ENCODE assay signal across 8 cellular contexts in genomic region chr4:110193822-110194761, GRCh38. TPM values are rescaled to one million over a fixed set of nuclear protein-coding genes. Genes with fewer than 3 reads are reported as not detected.
DNase-seq lines count a peak whose midpoint lies in the region; ATAC-seq and TF ChIP-seq lines count a peak whose summit lies in the region.

No MANE protein-coding gene starts in this region.

- H3K27ac Mint-ChIP-seq in activated CD8-positive, alpha-beta T cell treated with anti-CD3 and anti-CD28 coated beads for 36 hours, result peak overlapping the region; percentile 87

- H3K4me1 ChIP-seq in effector memory CD4-positive, alpha-beta T cell (ENCODE audit: control insufficient read depth, insufficient read depth, low read length, poor library complexity, severe bottlenecking), result peaks cover 9% of the 10 kb centered on the region
- H3K4me1 ChIP-seq in mesodermal cell (ENCODE audit: control insufficient read depth, insufficient read depth, low read length, poor library complexity, severe bottlenecking), result peaks cover 33% of the 10 kb centered on the region

- WGBS in mesodermal cell (ENCODE audit: insufficient coverage in 2 of 2), 2 experiments, result 32 to 53% methylated on average over 3 to 6 of the region's 8 CpGs

- no peaks in the 10 kb centered on the region for H3K36me3 ChIP-seq in effector memory CD4-positive, alpha-beta T cell (ENCODE audit: control insufficient read depth, insufficient read depth, low read length)
- peaks cover 39% of the 10 kb centered on the region for H3K36me3 ChIP-seq in mesodermal cell (ENCODE audit: control insufficient read depth, insufficient read depth, low read length)

- no peaks in the 10 kb centered on the region for H3K27me3 ChIP-seq in effector memory CD4-positive, alpha-beta T cell (replicated peaks; ENCODE audit: control insufficient read depth, insufficient read depth, low read length, poor library complexity, severe bottlenecking)

- H3K9me3 ChIP-seq in effector memory CD4-positive, alpha-beta T cell (ENCODE audit: control insufficient read depth, low read length), result no peaks in the 10 kb centered on the region
- no peaks in the 10 kb centered on the region for H3K9me3 ChIP-seq in mesodermal cell (ENCODE audit: control insufficient read depth, low read length)

- H3K36me3 Mint-ChIP-seq in activated CD8-positive, alpha-beta T cell treated with anti-CD3 and anti-CD28 coated beads for 36 hours (ENCODE audit: low read depth), result peaks cover 12% of the 10 kb centered on the region

- no peaks in the 10 kb centered on the region for H3K9me3 Mint-ChIP-seq in activated CD8-positive, alpha-beta T cell treated with anti-CD3 and anti-CD28 coated beads for 36 hours

- peak overlapping the region; percentile 66 for H3K4me3 Mint-ChIP-seq in activated CD8-positive, alpha-beta T cell treated with anti-CD3 and anti-CD28 coated beads for 36 hours

- H3K4me3 ChIP-seq in effector memory CD4-positive, alpha-beta T cell (ENCODE audit: insufficient read depth, low read depth, low read length, poor library complexity, severe bottlenecking), result no peak overlapping the region
- no peak overlapping the region for H3K4me3 ChIP-seq in mesodermal cell (ENCODE audit: extremely low read depth, insufficient read depth, low read length, poor library complexity, severe bottlenecking)

- POLR2A ChIA-PET in activated CD8-positive, alpha-beta T cell treated with anti-CD3 and anti-CD28 coated beads for 36 hours (lab: Charles Lee), result interaction anchor here (0.7 to 1.2 kb wide), 3 partner anchors 9 to 24 kb away, joined by 3 to 4 read pairs (median 3); no protein-coding TSS in a partner anchor

- DNase-seq in AG09319 (ENCODE audit: extremely low read depth, low read depth) (peak; percentile 37), NCI-H510A (lab: John Stamatoyannopoulos, UW) (peak; percentile 84)
- peak; percentile 91 for DNase-seq in activated CD8-positive, alpha-beta T cell treated with anti-CD3 and anti-CD28 coated beads for 36 hours
- DNase-seq in effector memory CD4-positive, alpha-beta T cell, result peak; percentile 52 to 70 (median 60)
- peak; percentile 51 for DNase-seq in stimulated activated CD8-positive, alpha-beta memory T cell treated with anti-CD3 and anti-CD28 coated beads, Interleukin-4, amount 100 ng/mL, for 24 hours (ENCODE audit: low read depth)

- peaks cover 34% of the 10 kb centered on the region for H3K4me1 Mint-ChIP-seq in activated CD8-positive, alpha-beta T cell treated with anti-CD3 and anti-CD28 coated beads for 36 hours (ENCODE audit: low read depth)

- intact Hi-C loops in activated CD8-positive, alpha-beta T cell treated with anti-CD3 and anti-CD28 coated beads for 36 hours (cut with micrococcal nuclease), result loop anchor here (2.0 kb wide), 1 partner anchor 29 kb away; no protein-coding TSS in a partner anchor

- H3K27me3 Mint-ChIP-seq in activated CD8-positive, alpha-beta T cell treated with anti-CD3 and anti-CD28 coated beads for 36 hours, result no peaks in the 10 kb centered on the region

- peak overlapping the region; percentile 48 for H3K27ac ChIP-seq in effector memory CD4-positive, alpha-beta T cell (ENCODE audit: insufficient read depth, low read length, poor library complexity, severe bottlenecking)
- H3K27ac ChIP-seq in mesodermal cell (ENCODE audit: low read depth, low read length, severe bottlenecking), result peak overlapping the region; percentile 70

- no peak for TF ChIP-seq CTCF in AG09319 (IDR thresholded peaks at IDR 0.05; ENCODE audit: low read depth, low read length)
- TF ChIP-seq CTCF in activated CD8-positive, alpha-beta T cell treated with anti-CD3 and anti-CD28 coated beads for 36 hours (IDR thresholded peaks at IDR 0.05), result no peak

- ATAC-seq in GM19025 (IDR thresholded peaks at IDR 0.05; ENCODE audit: low read depth, unreplicated experiment) (peak; percentile 59), HG03139 (IDR thresholded peaks at IDR 0.05; ENCODE audit: unreplicated experiment) (peak; percentile 68)
- peak; percentile 79 for ATAC-seq in activated CD8-positive, alpha-beta T cell treated with anti-CD3 and anti-CD28 coated beads for 36 hours

- CTCF ChIA-PET in activated CD8-positive, alpha-beta T cell treated with anti-CD3 and anti-CD28 coated beads for 36 hours (lab: Charles Lee), result interaction anchor here (1.0 to 1.3 kb wide), 2 partner anchors 22 to 145 kb away, joined by 3 read pairs; no protein-coding TSS in a partner anchor

RNA-seq across cellular contexts. Expression of gene ELOVL6, which starts 4.3 kb away (rescaled TPM):
- 1 to 10 TPM; 4.7 to 7.7 TPM for total RNA-seq in activated CD8-positive, alpha-beta T cell treated with anti-CD3 and anti-CD28 coated beads for 36 hours
- polyA plus RNA-seq in mesodermal cell (2013, experiment 1 of 2), result 69.0 TPM
- polyA plus RNA-seq in mesodermal cell (2013, experiment 2 of 2), result 72.7 TPM

Comparison
In these comparisons a context has a peak if more than half of its experiments do, and no peak if none do; other contexts are left out.
1. DNase-seq: peak in every context shown above with its lines; median percentile 91 in activated CD8-positive, alpha-beta T cell treated with anti-CD3 and anti-CD28 coated beads for 36 hours; 84 in NCI-H510A; 60 in effector memory CD4-positive, alpha-beta T cell; 51 in stimulated activated CD8-positive, alpha-beta memory T cell treated with anti-CD3 and anti-CD28 coated beads, Interleukin-4, amount 100 ng/mL, for 24 hours; 37 in AG09319.